Comparison of ENCODE assay signal across 8 cellular contexts in genomic region chr19:31054430-31054829, GRCh38.
DNase-seq lines count a peak whose midpoint lies in the region; ATAC-seq, FAIRE-seq and TF ChIP-seq lines count a peak whose summit lies in the region.

No MANE protein-coding gene starts in this region.

- no peak for ATAC-seq in HG02981 (IDR thresholded peaks at IDR 0.05; ENCODE audit: unreplicated experiment)

- TF ChIP-seq CTCF in D721Med (IDR thresholded peaks at IDR 0.05; ENCODE audit: insufficient read depth, missing control alignments) (peak; percentile 23), GM10266 (IDR thresholded peaks at IDR 0.05; ENCODE audit: control insufficient read depth, insufficient read depth, low read depth, missing control alignments) (no peak)

- no peak for FAIRE-seq in D721Med (lab: Jason Lieb, UNC)

- DNase-seq in D721Med (ENCODE audit: insufficient read length, low spot score) (no peak), NOMO-1 treated with DMSO at 0.1 percent for 48 hours (lab: John Stamatoyannopoulos, UW; ENCODE audit: unreplicated experiment) (peak; percentile 31), kidney glomerular epithelial cell (lab: John Stamatoyannopoulos, UW) (peak; percentile 16), stromal cell of bone marrow (ENCODE audit: low read depth) (peak; percentile 33), GM10266 (ENCODE audit: extremely low spot score) (no peak), NCI-H2171 treated with DMSO at 0.1 percent for 48 hours (lab: John Stamatoyannopoulos, UW) (no peak)
- peak; percentile 42 for DNase-seq in activated naive CD4-positive, alpha-beta T cell treated with anti-CD3 and anti-CD28 coated beads, Interleukin-2, amount 50 U/mL, for 16 hours

Comparison
In these comparisons a context has a peak if more than half of its experiments do, and no peak if none do; other contexts are left out.
1. DNase-seq: peak in NOMO-1 treated with DMSO at 0.1 percent for 48 hours (single experiment), activated naive CD4-positive, alpha-beta T cell treated with anti-CD3 and anti-CD28 coated beads, Interleukin-2, amount 50 U/mL, for 16 hours (single experiment), kidney glomerular epithelial cell (single experiment) and stromal cell of bone marrow (single experiment); none in D721Med (single experiment), GM10266 (single experiment) and NCI-H2171 treated with DMSO at 0.1 percent for 48 hours (single experiment).